ENCODE assay signal across 16 cellular contexts in the genomic region with DNA sequence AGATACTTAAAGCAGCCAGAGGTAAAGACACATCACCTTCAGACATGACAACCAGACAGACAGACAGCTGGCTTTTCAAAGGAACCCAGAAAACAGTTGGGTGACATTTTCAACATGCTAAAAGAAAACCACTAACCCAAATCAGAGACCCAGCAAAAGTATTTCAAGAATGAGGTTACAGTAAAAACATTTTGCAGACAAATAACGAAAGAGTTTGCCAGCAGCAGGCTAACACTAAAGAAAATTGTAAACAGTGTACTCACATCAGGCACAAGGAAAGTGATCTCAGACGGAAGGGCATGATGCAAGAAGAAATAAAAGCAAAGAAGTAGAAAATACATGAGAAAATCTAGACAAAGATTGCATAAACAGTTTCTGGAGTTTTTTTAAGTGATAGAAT. TPM values are rescaled to one million over a fixed set of nuclear protein-coding genes. Genes with fewer than 3 reads are reported as not detected.
DNase-seq lines count a peak whose midpoint lies in the region; ATAC-seq and TF ChIP-seq lines count a peak whose summit lies in the region.
"Had no signal": no experiment of that assay in that cellular context is flagged by ENCODE, and none has a peak within 500 bp of the region (broad histone marks: within the 10 kb centered on the region; RNA-seq: fewer than 3 reads in every experiment).

No MANE protein-coding gene starts in this region.

- no peak overlapping the region for H3K56ac ChIP-seq in mesendoderm (ENCODE audit: low read length)

- H3K79me2 ChIP-seq in fibroblast of lung (ENCODE audit: control insufficient read depth, insufficient read depth, low read length) (no peaks in the 10 kb centered on the region), mesendoderm (ENCODE audit: control insufficient read depth, insufficient read depth, low read length) (no peaks in the 10 kb centered on the region)

- H4K8ac ChIP-seq in mesendoderm (ENCODE audit: low read depth, low read length) = no peak overlapping the region

- POLR2A ChIA-PET in T-cell (lab: Charles Lee) = no interaction called here

- ATAC-seq in activated naive CD8-positive, alpha-beta T cell treated with anti-CD3 and anti-CD28 coated beads, Interleukin-2, amount 50 U/mL, for 24 hours = no peak
- ATAC-seq in T-cell (replicated peaks in 1 of 4) = peak; percentile 62 to 79 (median 76)
- ATAC-seq in stimulated activated naive CD8-positive, alpha-beta T cell treated with anti-CD3 and anti-CD28 coated beads, Interleukin-15, amount 100 ng/mL, for 72 hours = peak; percentile 78
- no peak for ATAC-seq in HG03432 (IDR thresholded peaks at IDR 0.05; ENCODE audit: unreplicated experiment)
- ATAC-seq: psoas muscle had no signal

- H3K4me3 Mint-ChIP-seq in activated naive CD8-positive, alpha-beta T cell = peak overlapping the region; percentile 76
- H3K4me3 Mint-ChIP-seq in activated naive CD8-positive, alpha-beta T cell treated with anti-CD3 and anti-CD28 coated beads, Interleukin-2, amount 50 U/mL, for 24 hours = no peak overlapping the region
- H3K4me3 Mint-ChIP-seq in T-cell = peak overlapping the region; percentile 4 to 50 (median 13)
- peak overlapping the region; percentile 36 to 38 for H3K4me3 Mint-ChIP-seq in stimulated activated naive CD8-positive, alpha-beta T cell treated with anti-CD3 and anti-CD28 coated beads, Interleukin-15, amount 100 ng/mL, for 72 hours
- H3K4me3 Mint-ChIP-seq: endodermal cell had no signal

- H3K18ac ChIP-seq in mesendoderm (ENCODE audit: low read length) = no peak overlapping the region

- H3K9ac ChIP-seq in fibroblast of lung (ENCODE audit: insufficient read depth, low read length) (no peak overlapping the region), mesendoderm (ENCODE audit: low read length) (no peak overlapping the region)

- H3K4me2 ChIP-seq in fibroblast of lung (ENCODE audit: extremely low read depth, insufficient read depth, low read length) (no peak overlapping the region), mesendoderm (ENCODE audit: low read length) (no peak overlapping the region)

- no peaks in the 10 kb centered on the region for H4K20me1 ChIP-seq in fibroblast of lung (ENCODE audit: control insufficient read depth, extremely low read depth, insufficient read depth, low read length)

- no peaks in the 10 kb centered on the region for H3K4me1 ChIP-seq in fibroblast of lung (ENCODE audit: control insufficient read depth, extremely low read depth, insufficient read depth, low read length)
- no peaks in the 10 kb centered on the region for H3K4me1 ChIP-seq in mesendoderm (ENCODE audit: control insufficient read depth, low read depth, low read length)
- H3K4me1 ChIP-seq: psoas muscle had no signal

- H2BK120ac ChIP-seq in mesendoderm (ENCODE audit: low read depth, low read length) = no peak overlapping the region

- WGBS in mesendoderm (ENCODE audit: extremely low coverage, insufficient coverage, low lambda C conversion rate) = no CpG with 5 or more reads among the region's 2 CpGs

- H3K9me3 ChIP-seq in fibroblast of lung (ENCODE audit: control insufficient read depth, insufficient read depth, low read depth, low read length) = no peaks in the 10 kb centered on the region
- H3K9me3 ChIP-seq: psoas muscle, suprapubic skin had no signal

- H2BK5ac ChIP-seq in mesendoderm (ENCODE audit: low read length) = no peak overlapping the region

- H2BK15ac ChIP-seq in mesendoderm (replicated peaks; ENCODE audit: low read depth) = no peak overlapping the region

- no peak overlapping the region for H2AK5ac ChIP-seq in mesendoderm (ENCODE audit: low read length)

- no peak overlapping the region for H3K27ac ChIP-seq in fibroblast of lung (ENCODE audit: insufficient read depth, low read length)
- no peak overlapping the region for H3K27ac ChIP-seq in mesendoderm (ENCODE audit: low read depth, low read length)
- H3K27ac ChIP-seq: psoas muscle, suprapubic skin had no signal

- peaks cover 4% of the 10 kb centered on the region for H3K36me3 Mint-ChIP-seq in activated naive CD8-positive, alpha-beta T cell
- no peaks in the 10 kb centered on the region for H3K36me3 Mint-ChIP-seq in activated naive CD8-positive, alpha-beta T cell treated with anti-CD3 and anti-CD28 coated beads, Interleukin-2, amount 50 U/mL, for 24 hours (ENCODE audit: low read depth)
- H3K36me3 Mint-ChIP-seq in T-cell = no peaks in the 10 kb centered on the region

- no peaks in the 10 kb centered on the region for H3K27me3 ChIP-seq in fibroblast of lung (ENCODE audit: control insufficient read depth, insufficient read depth, low read length)
- no peaks in the 10 kb centered on the region for H3K27me3 ChIP-seq in mesendoderm (ENCODE audit: insufficient read depth, low read length, poor library complexity)
- H3K27me3 ChIP-seq: suprapubic skin had no signal

- no peaks in the 10 kb centered on the region for H3K79me1 ChIP-seq in mesendoderm (ENCODE audit: low read length)

- H2AFZ ChIP-seq in fibroblast of lung (ENCODE audit: low read length) = no peak overlapping the region

- no peak overlapping the region for H4K5ac ChIP-seq in mesendoderm (ENCODE audit: low read length)

- no peak overlapping the region for H3K4me3 ChIP-seq in fibroblast of lung (replicated peaks in 1 of 4; ENCODE audit: control extremely low read depth in 1 of 4, insufficient read depth in 1 of 4, low read depth in 3 of 4, low read length in 4 of 4)
- no peak overlapping the region for H3K4me3 ChIP-seq in mesendoderm (ENCODE audit: low read length)
- H3K4me3 ChIP-seq: psoas muscle, suprapubic skin had no signal

- CTCF ChIA-PET in T-cell (lab: Charles Lee) = no interaction called here

- no peak for DNase-seq in activated naive CD8-positive, alpha-beta T cell treated with anti-CD3 and anti-CD28 coated beads, Interleukin-2, amount 50 U/mL, for 24 hours
- DNase-seq in T-cell (no peak), fibroblast of lung (ENCODE audit: low read depth in 2 of 2) (peak; percentile 15 to 74), NCI-H524 (lab: John Stamatoyannopoulos, UW) (no peak), mesendoderm (no peak)
- no peak for DNase-seq in stimulated activated naive CD8-positive, alpha-beta T cell treated with anti-CD3 and anti-CD28 coated beads, Interleukin-15, amount 100 ng/mL, for 72 hours
- DNase-seq: activated CD4-positive, alpha-beta T cell treated with anti-CD3 and anti-CD28 coated beads for 1 hour; activated effector memory CD4-positive, alpha-beta T cell treated with Interleukin-2 at 50 U/mL for 16 hours; endodermal cell; NCI-H187 treated with DMSO at 0.1 percent for 48 hours; NCI-H510A treated with DMSO at 0.1 percent for 48 hours; psoas muscle; stimulated activated CD4-positive, alpha-beta T cell treated with anti-CD3 and anti-CD28 coated beads, Interleukin-15, amount 100 ng/mL, for 24 hours had no signal

- no peaks in the 10 kb centered on the region for H3K27me3 Mint-ChIP-seq in activated naive CD8-positive, alpha-beta T cell
- no peaks in the 10 kb centered on the region for H3K27me3 Mint-ChIP-seq in activated naive CD8-positive, alpha-beta T cell treated with anti-CD3 and anti-CD28 coated beads, Interleukin-2, amount 50 U/mL, for 24 hours
- no peaks in the 10 kb centered on the region for H3K27me3 Mint-ChIP-seq in T-cell
- peaks cover 8% of the 10 kb centered on the region for H3K27me3 Mint-ChIP-seq in stimulated activated naive CD8-positive, alpha-beta T cell treated with anti-CD3 and anti-CD28 coated beads, Interleukin-15, amount 100 ng/mL, for 72 hours

- H3K9me3 Mint-ChIP-seq in activated naive CD8-positive, alpha-beta T cell (ENCODE audit: low read depth) = peaks cover 5% of the 10 kb centered on the region
- H3K9me3 Mint-ChIP-seq in activated naive CD8-positive, alpha-beta T cell treated with anti-CD3 and anti-CD28 coated beads, Interleukin-2, amount 50 U/mL, for 24 hours = no peaks in the 10 kb centered on the region
- H3K9me3 Mint-ChIP-seq in T-cell = peaks cover 0 to 3% (median 3%) of the 10 kb centered on the region in 3 donors
- H3K9me3 Mint-ChIP-seq in stimulated activated naive CD8-positive, alpha-beta T cell treated with anti-CD3 and anti-CD28 coated beads, Interleukin-15, amount 100 ng/mL, for 72 hours = no peaks in the 10 kb centered on the region
- H3K9me3 Mint-ChIP-seq: endodermal cell had no signal

- H3K4ac ChIP-seq in mesendoderm (ENCODE audit: low read depth, low read length) = no peak overlapping the region

- H3K23ac ChIP-seq in mesendoderm (ENCODE audit: low read length) = no peak overlapping the region

- peak overlapping the region; percentile 64 for H3K27ac Mint-ChIP-seq in activated naive CD8-positive, alpha-beta T cell
- H3K27ac Mint-ChIP-seq in activated naive CD8-positive, alpha-beta T cell treated with anti-CD3 and anti-CD28 coated beads, Interleukin-2, amount 50 U/mL, for 24 hours = no peak overlapping the region
- H3K27ac Mint-ChIP-seq in T-cell = peak overlapping the region; percentile 84 to 86
- H3K27ac Mint-ChIP-seq in stimulated activated naive CD8-positive, alpha-beta T cell treated with anti-CD3 and anti-CD28 coated beads, Interleukin-15, amount 100 ng/mL, for 72 hours = peak overlapping the region; percentile 59 to 85
- H3K27ac Mint-ChIP-seq: endodermal cell had no signal

- H3K4me1 Mint-ChIP-seq in activated naive CD8-positive, alpha-beta T cell (ENCODE audit: low read depth) = peaks cover 52% of the 10 kb centered on the region
- H3K4me1 Mint-ChIP-seq in activated naive CD8-positive, alpha-beta T cell treated with anti-CD3 and anti-CD28 coated beads, Interleukin-2, amount 50 U/mL, for 24 hours = peaks cover 25% of the 10 kb centered on the region
- H3K4me1 Mint-ChIP-seq in T-cell = peaks cover 21 to 47% (median 33%) of the 10 kb centered on the region in 3 donors
- peaks cover 43% of the 10 kb centered on the region for H3K4me1 Mint-ChIP-seq in stimulated activated naive CD8-positive, alpha-beta T cell treated with anti-CD3 and anti-CD28 coated beads, Interleukin-15, amount 100 ng/mL, for 72 hours
- H3K4me1 Mint-ChIP-seq: endodermal cell had no signal

- no peaks in the 10 kb centered on the region for H3K36me3 ChIP-seq in fibroblast of lung (ENCODE audit: control insufficient read depth, insufficient read depth, low read length)
- H3K36me3 ChIP-seq in mesendoderm (ENCODE audit: control insufficient read depth, insufficient read depth, low read length) = no peaks in the 10 kb centered on the region
- H3K36me3 ChIP-seq: suprapubic skin had no signal

- no peak for TF ChIP-seq CTCF in fibroblast of lung (conservative IDR thresholded peaks at IDR 0.05 in 1 of 2, IDR thresholded peaks at IDR 0.05 in 1 of 2; ENCODE audit: low read depth in 1 of 2, low read length in 2 of 2)

RNA-seq across cellular contexts. Expression of a gene that starts 46.4 kb away (rescaled TPM):
- total RNA-seq in T-cell (100 to 1,000 TPM in 4 of 5 donors, 10 to 100 TPM in 1; 94.9 to 171 (median 133) TPM), fibroblast of lung (48.5 and 113 TPM in 2 replicates)
- 94.4 and 130 TPM in 2 replicates for polyA plus RNA-seq in fibroblast of lung
- 107 and 162 TPM in 2 replicates for polyA plus RNA-seq in fibroblast of lung (2012)
- 192 and 224 TPM in 2 replicates for polyA minus RNA-seq in fibroblast of lung (ENCODE audit: low replicate concordance)
- polyA plus RNA-seq in mesendoderm (2013, experiment 1 of 2) = 20.0 TPM
- 21.4 TPM for polyA plus RNA-seq in mesendoderm (2013, experiment 2 of 2)

RNA-seq across cellular contexts. Expression of a gene that starts 58.9 kb away (rescaled TPM):
- total RNA-seq in T-cell (10 to 100 TPM; 42.1 to 60.6 (median 53.3) TPM), fibroblast of lung (102 and 106 TPM in 2 replicates)
- polyA plus RNA-seq in fibroblast of lung = 141 and 149 TPM in 2 replicates
- polyA plus RNA-seq in fibroblast of lung (2012) = 99.4 and 107 TPM in 2 replicates
- polyA minus RNA-seq in fibroblast of lung (ENCODE audit: low replicate concordance) = 50.8 and 56.8 TPM in 2 replicates
- polyA plus RNA-seq in mesendoderm (2013, experiment 1 of 2) = 93.6 TPM
- polyA plus RNA-seq in mesendoderm (2013, experiment 2 of 2) = 93.1 TPM

Comparison
In these comparisons a context has a peak if more than half of its experiments do, and no peak if none do; other contexts are left out.
1. ATAC-seq: peak in T-cell (4 of 4) and stimulated activated naive CD8-positive, alpha-beta T cell treated with anti-CD3 and anti-CD28 coated beads, Interleukin-15, amount 100 ng/mL, for 72 hours (single experiment); none in activated naive CD8-positive, alpha-beta T cell treated with anti-CD3 and anti-CD28 coated beads, Interleukin-2, amount 50 U/mL, for 24 hours (single experiment) and HG03432 (single experiment).
2. DNase-seq: peak in fibroblast of lung (2 of 2); none in activated naive CD8-positive, alpha-beta T cell treated with anti-CD3 and anti-CD28 coated beads, Interleukin-2, amount 50 U/mL, for 24 hours (single experiment), T-cell (0 of 34), stimulated activated naive CD8-positive, alpha-beta T cell treated with anti-CD3 and anti-CD28 coated beads, Interleukin-15, amount 100 ng/mL, for 72 hours (0 of 2), NCI-H524 (0 of 2) and mesendoderm (single experiment).